8 cellular contexts compared by ENCODE assay signal in the genomic region with DNA sequence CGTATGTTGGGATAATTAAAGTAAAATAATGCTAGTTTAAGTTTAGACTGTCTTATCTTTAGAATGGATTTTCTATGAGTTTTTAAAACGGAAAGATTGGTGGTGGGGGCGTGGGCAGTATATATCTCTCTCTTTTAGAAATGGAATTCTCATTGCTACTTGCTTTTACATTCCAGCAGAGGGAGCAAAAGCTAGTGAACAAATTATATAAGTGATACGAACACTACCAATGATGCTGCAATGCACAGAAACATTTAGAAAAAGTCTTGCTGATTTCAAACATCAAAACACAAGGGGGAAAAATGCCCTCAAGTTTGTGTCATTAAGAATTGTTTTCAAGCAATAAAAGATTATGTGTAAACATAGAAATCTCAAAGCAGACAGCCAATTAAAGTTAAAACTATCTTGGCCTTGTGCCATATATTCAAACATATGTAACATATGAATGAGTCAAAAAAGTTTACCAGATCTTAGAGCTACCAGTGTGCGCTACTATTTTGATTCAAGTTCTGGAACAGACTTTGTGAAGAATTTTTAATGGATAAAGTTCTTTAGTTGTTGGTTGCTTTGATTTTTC.
DNase-seq lines count a peak whose midpoint lies in the region; ATAC-seq and TF ChIP-seq lines count a peak whose summit lies in the region.

No MANE protein-coding gene starts in this region.

- H3K27me3 ChIP-seq in upper lobe of right lung, result no peaks in the 10 kb centered on the region

- H3K4me3 ChIP-seq in fibroblast of pulmonary artery (replicated peaks; ENCODE audit: low read depth, low read length) (no peak overlapping the region), upper lobe of right lung (no peak overlapping the region)

- peak; percentile 32 for DNase-seq in ELR (ENCODE audit: low read depth)
- DNase-seq in OCI-M1 (lab: John Stamatoyannopoulos, UW), result peak; percentile 74
- DNase-seq in fibroblast of pulmonary artery (ENCODE audit: low read depth), result peak; percentile 20
- no peak for DNase-seq in upper lobe of right lung
- DNase-seq in GOT3 (lab: John Stamatoyannopoulos, UW), result no peak
- DNase-seq in activated T-cell treated with anti-CD3 and anti-CD28 coated beads, Interleukin-2, amount 50 U/mL, for 1 hour, result no peak
- no peak for DNase-seq in HUDEP-2 (lab: John Stamatoyannopoulos, UW; ENCODE audit: unreplicated experiment in 76 of 76)

- ATAC-seq in HG03039 (IDR thresholded peaks at IDR 0.05; ENCODE audit: unreplicated experiment) (peak; percentile 50), upper lobe of right lung (no peak)

- H3K4me1 ChIP-seq in upper lobe of right lung, result no peaks in the 10 kb centered on the region

- TF ChIP-seq CTCF in fibroblast of pulmonary artery (IDR thresholded peaks at IDR 0.05; ENCODE audit: low read length, missing control alignments) (peak; percentile 36), upper lobe of right lung (IDR thresholded peaks at IDR 0.05) (peak; percentile 30)

- no peaks in the 10 kb centered on the region for H3K36me3 ChIP-seq in upper lobe of right lung

- intact Hi-C loops in upper lobe of right lung (cut with DNase I), result no loop called here

- no peak overlapping the region for H3K27ac ChIP-seq in upper lobe of right lung

- H3K9me3 ChIP-seq in upper lobe of right lung, result no peaks in the 10 kb centered on the region

Comparison
In these comparisons a context has a peak if more than half of its experiments do, and no peak if none do; other contexts are left out.
1. DNase-seq: peak in ELR (single experiment), OCI-M1 (single experiment) and fibroblast of pulmonary artery (single experiment); none in upper lobe of right lung (single experiment), GOT3 (single experiment), activated T-cell treated with anti-CD3 and anti-CD28 coated beads, Interleukin-2, amount 50 U/mL, for 1 hour (single experiment) and HUDEP-2 (0 of 76).